Comparison of ENCODE assay signal across 1 cellular context in genomic region chr4:40526741-40527140, GRCh38.
TF ChIP-seq lines count a peak whose summit lies in the region.

No MANE protein-coding gene starts in this region.

TF ChIP-seq in HCT116, 20 proteins besides CTCF, POLR2A, EP300 and RAD21 (continued from another document):
- TF ChIP-seq ZBTB33 (IDR thresholded peaks at IDR 0.05; ENCODE audit: extremely low read depth, insufficient replicate concordance, low read length) (no peak), POLR2AphosphoS5 (IDR thresholded peaks at IDR 0.05; ENCODE audit: low read depth, low read length) (no peak), REST (IDR thresholded peaks at IDR 0.05; ENCODE audit: low read depth) (no peak), TCF7L2 (IDR thresholded peaks at IDR 0.05; ENCODE audit: borderline replicate concordance, extremely low read depth, insufficient read depth, insufficient read length) (no peak), SIN3A (IDR thresholded peaks at IDR 0.05; ENCODE audit: low read depth) (no peak), ATF3 (IDR thresholded peaks at IDR 0.05) (no peak)
